Comparison of ENCODE assay signal across 8 cellular contexts in genomic region chr17:32444301-32445074, GRCh38. TPM values are rescaled to one million over a fixed set of nuclear protein-coding genes. Genes with fewer than 3 reads are reported as not detected.
DNase-seq lines count a peak whose midpoint lies in the region; ATAC-seq and TF ChIP-seq lines count a peak whose summit lies in the region.

Gene PSMD11, plus strand, starts transcription at chr17:32444510. Its CDS starts 14 bp downstream, at chr17:32444524.

- peak; percentile 86 for ATAC-seq in HG03439 (IDR thresholded peaks at IDR 0.05; ENCODE audit: unreplicated experiment)
- ATAC-seq in activated CD4-positive, alpha-beta T cell treated with anti-CD3 and anti-CD28 coated beads for 36 hours: peak; percentile 96

- H3K36me3 Mint-ChIP-seq in activated CD4-positive, alpha-beta T cell treated with anti-CD3 and anti-CD28 coated beads for 36 hours (ENCODE audit: low read depth): peaks cover 35% of the 10 kb centered on the region

- H3K9me3 ChIP-seq in BE2C: no peaks in the 10 kb centered on the region

- peak within 1 kb of the TSS; percentile 82 for H3K4me3 Mint-ChIP-seq in activated CD4-positive, alpha-beta T cell treated with anti-CD3 and anti-CD28 coated beads for 36 hours

- no peaks in the 10 kb centered on the region for H3K9me3 Mint-ChIP-seq in activated CD4-positive, alpha-beta T cell treated with anti-CD3 and anti-CD28 coated beads for 36 hours (ENCODE audit: low read depth)

- intact Hi-C loops in activated CD4-positive, alpha-beta T cell treated with anti-CD3 and anti-CD28 coated beads for 36 hours (cut with DNase I, micrococcal nuclease): loop anchor here (1.0 to 10.0 kb wide), 14 partner anchors 14 to 543 kb away; partner anchors contain the start of genes MYO1D (in 2 of the 2), ZNF207 (in 2 of the 2), C17orf75 (in 1 of the 2) and CDK5R1 (in 1 of the 2)

- peak within 1 kb of the TSS; percentile 95 for H3K27ac Mint-ChIP-seq in activated CD4-positive, alpha-beta T cell treated with anti-CD3 and anti-CD28 coated beads for 36 hours

- peak; percentile 63 for TF ChIP-seq CTCF in BE2C (IDR thresholded peaks at IDR 0.05; ENCODE audit: low read depth, low read length)
- peak; percentile 83 for TF ChIP-seq CTCF in choroid plexus epithelial cell (conservative IDR thresholded peaks at IDR 0.05; ENCODE audit: low read depth, low read length)

- peak within 1 kb of the TSS; percentile 92 for H3K4me3 ChIP-seq in BE2C (ENCODE audit: low read depth, low read length)
- peak within 1 kb of the TSS; percentile 93 for H3K4me3 ChIP-seq in choroid plexus epithelial cell (ENCODE audit: low read depth, low read length)

- peaks cover 32% of the 10 kb centered on the region for H3K4me1 Mint-ChIP-seq in activated CD4-positive, alpha-beta T cell treated with anti-CD3 and anti-CD28 coated beads for 36 hours

- DNase-seq in BE2C (peak; percentile 95), NCI-H510A treated with DMSO at 0.1 percent for 48 hours (lab: John Stamatoyannopoulos, UW) (peak; percentile 95), choroid plexus epithelial cell (ENCODE audit: low read depth) (peak; percentile 98), kidney glomerular epithelial cell (lab: John Stamatoyannopoulos, UW) (peak; percentile 88)
- DNase-seq in activated CD4-positive, alpha-beta T cell treated with anti-CD3 and anti-CD28 coated beads for 36 hours: peak; percentile 100
- peak; percentile 96 to 97 for DNase-seq in stimulated activated CD4-positive, alpha-beta T cell treated with anti-CD3 and anti-CD28 coated beads, Interleukin-1b, Interleukin-23, amount 100 ng/mL, for 1 hour (ENCODE audit: low read depth in 2 of 2)

- no peaks in the 10 kb centered on the region for H3K27me3 ChIP-seq in BE2C

- H3K4me1 ChIP-seq in BE2C: no peaks in the 10 kb centered on the region

- peaks cover 8% of the 10 kb centered on the region for H3K36me3 ChIP-seq in BE2C

- H3K27me3 Mint-ChIP-seq in activated CD4-positive, alpha-beta T cell treated with anti-CD3 and anti-CD28 coated beads for 36 hours: peaks cover 2% of the 10 kb centered on the region

- peak; percentile 74 for TF ChIP-seq POLR2A in GM19193 (IDR thresholded peaks at IDR 0.05; ENCODE audit: extremely low read depth, insufficient read depth, insufficient read length)

- CTCF ChIA-PET in activated CD4-positive, alpha-beta T cell treated with anti-CD3 and anti-CD28 coated beads for 36 hours (lab: Charles Lee): interaction anchor here (0.6 to 8.5 kb wide), 30 partner anchors 10 to 934 kb away, joined by 3 to 102 read pairs (median 4); partner anchors contain the start of genes CDK5R1 and UTP6

- POLR2A ChIA-PET in activated CD4-positive, alpha-beta T cell treated with anti-CD3 and anti-CD28 coated beads for 36 hours (lab: Charles Lee): interaction anchor here (0.5 to 1.7 kb wide), 8 partner anchors 42 to 468 kb away, joined by 3 to 13 read pairs (median 4); partner anchors contain the start of gene CDK5R1

RNA-seq across cellular contexts. Expression of gene PSMD11, which starts in this region (rescaled TPM):
- 24.1 TPM for polyA plus RNA-seq in BE2C (2012; ENCODE audit: insufficient read depth, insufficient read length, low read depth)
- 100 to 1,000 TPM; 109 to 135 TPM for total RNA-seq in activated CD4-positive, alpha-beta T cell treated with anti-CD3 and anti-CD28 coated beads for 36 hours

Comparison
In these comparisons a context has a peak if more than half of its experiments do, and no peak if none do; other contexts are left out.
1. Peak in every context shown above with its lines: DNase-seq, ATAC-seq and H3K4me3 ChIP-seq.